ENCODE assay signal across 27 cellular contexts in genomic region chr14:30484976-30485375, GRCh38.
"Had no signal": no experiment of that assay in that cellular context is flagged by ENCODE, and none has a peak within 500 bp of the region (broad histone marks: within the 10 kb centered on the region; RNA-seq: fewer than 3 reads in every experiment).

No MANE protein-coding gene starts in this region.

- DNase-seq: activated CD4-positive, alpha-beta T cell treated with anti-CD3 and anti-CD28 coated beads for 4 hours; activated CD4-positive, alpha-beta T cell treated with anti-CD3 and anti-CD28 coated beads, Interleukin-2, amount 50 U/mL, for 4 hours; activated gamma-delta T cell; activated naive CD4-positive, alpha-beta T cell treated with anti-CD3 and anti-CD28 coated beads, Interleukin-2, amount 50 U/mL, for 16 hours; amniotic stem cell; brain microvascular endothelial cell; cortex of kidney; effector memory CD8-positive, alpha-beta T cell; erythroblast; immature natural killer cell; kidney; left colon; mammary epithelial cell; naive B cell; pancreas; psoas muscle; sigmoid colon; small intestine; stimulated activated CD4-positive, alpha-beta T cell treated with anti-CD3 and anti-CD28 coated beads, Interleukin-1b, Interleukin-23, amount 100 ng/mL, for 48 hours; stimulated activated CD4-positive, alpha-beta T cell treated with anti-CD3 and anti-CD28 coated beads, Interleukin-4, amount 100 ng/mL, for 4 hours; stimulated activated CD8-positive, alpha-beta memory T cell treated with anti-CD3 and anti-CD28 coated beads, Interleukin-4, amount 100 ng/mL, for 48 hours; stimulated activated naive B cell treated with anti-CD40 and anti-IgM and Interleukin-4, amounts not matched to agents 10 μg/mL and 1 μg/mL and 100 μg/mL, for 72 hours; stomach; tibial artery; upper lobe of right lung had no signal

- H3K4me1 ChIP-seq: gastroesophageal sphincter, pancreas, psoas muscle, sigmoid colon, stomach, tibial artery, upper lobe of right lung had no signal

- H3K9me3 ChIP-seq: gastroesophageal sphincter, pancreas, psoas muscle, sigmoid colon, stomach, tibial artery, upper lobe of right lung had no signal

- H3K36me3 ChIP-seq: brain microvascular endothelial cell, gastroesophageal sphincter, pancreas, sigmoid colon, stomach, tibial artery, upper lobe of right lung had no signal

- H3K27ac ChIP-seq: brain microvascular endothelial cell, gastroesophageal sphincter, hepatocyte, pancreas, psoas muscle, sigmoid colon, stomach, tibial artery, upper lobe of right lung had no signal

- ATAC-seq: effector memory CD8-positive, alpha-beta T cell; gastroesophageal sphincter; left colon; pancreas; psoas muscle; stimulated activated naive B cell treated with anti-CD40 and anti-IgM and Interleukin-4, amounts not matched to agents 10 μg/mL and 1 μg/mL and 100 μg/mL, for 72 hours; upper lobe of right lung had no signal

- H3K27me3 ChIP-seq: brain microvascular endothelial cell, gastroesophageal sphincter, hepatocyte, pancreas, sigmoid colon, stomach, tibial artery, upper lobe of right lung had no signal

- H3K4me3 ChIP-seq: gastroesophageal sphincter, hepatocyte, pancreas, psoas muscle, sigmoid colon, stomach, tibial artery, upper lobe of right lung had no signal
